ENCODE assay signal across 31 cellular contexts in the genomic region with DNA sequence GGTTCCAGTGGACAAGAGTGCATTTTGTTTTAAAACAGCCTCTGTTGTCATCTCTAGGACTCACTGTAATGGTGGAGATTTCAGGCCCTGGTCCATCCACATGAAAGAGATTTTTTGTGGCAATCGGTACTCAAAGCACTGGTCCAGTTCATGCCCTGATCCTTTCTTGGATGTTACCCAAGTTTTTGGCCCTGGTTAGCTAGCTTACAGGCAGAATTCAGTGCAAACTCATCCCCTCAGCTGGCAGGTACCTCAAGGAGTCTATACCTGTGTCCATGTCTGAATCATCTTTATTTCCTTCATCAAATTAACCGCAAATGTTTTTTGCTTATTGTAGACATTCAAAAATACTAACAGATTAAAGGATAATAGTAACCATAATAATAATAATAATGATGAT.
"Had no signal": no experiment of that assay in that cellular context is flagged by ENCODE, and none has a peak within 500 bp of the region (broad histone marks: within the 10 kb centered on the region; RNA-seq: fewer than 3 reads in every experiment).

No MANE protein-coding gene starts in this region.

- H3K36me3 ChIP-seq: adrenal gland, esophagus muscularis mucosa, gastroesophageal sphincter had no signal

- H3K27ac ChIP-seq: adrenal gland, body of pancreas, esophagus muscularis mucosa, gastroesophageal sphincter had no signal

- H3K27ac Mint-ChIP-seq: activated CD4-positive, alpha-beta memory T cell treated with anti-CD3 and anti-CD28 coated beads for 36 hours; activated CD4-positive, alpha-beta T cell treated with anti-CD3 and anti-CD28 coated beads for 36 hours; activated CD4-positive, alpha-beta T cell treated with anti-CD3 and anti-CD28 coated beads, Interleukin-2, amount 10 ng/mL, durations not matched to agents 24 days and 14 days; activated CD8-positive, alpha-beta memory T cell treated with anti-CD3 and anti-CD28 coated beads, Interleukin-2, amount 10 ng/mL, durations not matched to agents 7 days and 5 days; activated CD8-positive, alpha-beta T cell treated with anti-CD3 and anti-CD28 coated beads, Interleukin-2, amount 10 ng/mL, durations not matched to agents 7 days and 5 days; activated naive CD4-positive, alpha-beta T cell treated with anti-CD3 and anti-CD28 coated beads for 36 hours; activated naive CD4-positive, alpha-beta T cell treated with anti-CD3 and anti-CD28 coated beads, Interleukin-2, amount 50 U/mL, for 24 hours; activated naive CD8-positive, alpha-beta T cell treated with anti-CD3 and anti-CD28 coated beads for 36 hours; activated naive CD8-positive, alpha-beta T cell treated with anti-CD3 and anti-CD28 coated beads, Interleukin-2, amount 50 U/mL, for 24 hours; activated T-helper 1 cell treated with anti-CD3 and anti-CD28 coated beads, Interleukin-12 subunit alpha, Interleukin-12 subunit beta, Interleukin-2, Interleukin-4 antibody, amounts not matched to agents 30 ng/mL and 10 ng/mL and 1 ng/mL, durations not matched to agents 14 hours and 24 hours and 36 hours; activated T-helper 2 cell treated with anti-CD3 and anti-CD28 coated beads, Interferon-gamma antibody, Interleukin-2, Interleukin-4, amounts not matched to agents 10 μg/mL and 5 μg/mL and 100 μg/mL, durations not matched to agents 14 hours and 24 hours and 36 hours; effector memory CD8-positive, alpha-beta T cell had no signal

- ATAC-seq: activated CD4-positive, alpha-beta T cell treated with anti-CD3 and anti-CD28 coated beads for 36 hours; activated CD8-positive, alpha-beta memory T cell treated with anti-CD3 and anti-CD28 coated beads, Interleukin-2, amount 10 ng/mL, durations not matched to agents 7 days and 5 days; activated CD8-positive, alpha-beta T cell treated with anti-CD3 and anti-CD28 coated beads, Interleukin-2, amount 10 ng/mL, durations not matched to agents 7 days and 5 days; activated naive CD8-positive, alpha-beta T cell treated with anti-CD3 and anti-CD28 coated beads, Interleukin-2, amount 50 U/mL, for 24 hours; body of pancreas; effector memory CD8-positive, alpha-beta T cell; gastroesophageal sphincter had no signal

- H3K4me3 ChIP-seq: adrenal gland, body of pancreas, esophagus muscularis mucosa, gastroesophageal sphincter had no signal

- H3K4me1 ChIP-seq: adrenal gland, body of pancreas, esophagus muscularis mucosa, gastroesophageal sphincter had no signal

- H3K27me3 Mint-ChIP-seq: activated CD4-positive, alpha-beta memory T cell treated with anti-CD3 and anti-CD28 coated beads for 36 hours; activated CD4-positive, alpha-beta T cell treated with anti-CD3 and anti-CD28 coated beads for 36 hours; activated naive CD4-positive, alpha-beta T cell treated with anti-CD3 and anti-CD28 coated beads, Interleukin-2, amount 50 U/mL, for 24 hours; activated naive CD8-positive, alpha-beta T cell treated with anti-CD3 and anti-CD28 coated beads for 36 hours; activated naive CD8-positive, alpha-beta T cell treated with anti-CD3 and anti-CD28 coated beads, Interleukin-2, amount 50 U/mL, for 24 hours had no signal

- H3K4me1 Mint-ChIP-seq: activated naive CD4-positive, alpha-beta T cell treated with anti-CD3 and anti-CD28 coated beads, Interleukin-2, amount 50 U/mL, for 24 hours had no signal

- H3K27me3 ChIP-seq: adrenal gland, body of pancreas, esophagus muscularis mucosa, gastroesophageal sphincter had no signal

- H3K36me3 Mint-ChIP-seq: activated CD4-positive, alpha-beta memory T cell treated with anti-CD3 and anti-CD28 coated beads for 36 hours; activated CD8-positive, alpha-beta memory T cell treated with anti-CD3 and anti-CD28 coated beads, Interleukin-2, amount 10 ng/mL, durations not matched to agents 7 days and 5 days; activated naive CD4-positive, alpha-beta T cell treated with anti-CD3 and anti-CD28 coated beads, Interleukin-2, amount 50 U/mL, for 24 hours had no signal

- H3K4me3 Mint-ChIP-seq: activated CD4-positive, alpha-beta memory T cell treated with anti-CD3 and anti-CD28 coated beads for 36 hours; activated CD4-positive, alpha-beta T cell treated with anti-CD3 and anti-CD28 coated beads for 36 hours; activated CD4-positive, alpha-beta T cell treated with anti-CD3 and anti-CD28 coated beads, Interleukin-2, amount 10 ng/mL, durations not matched to agents 24 days and 14 days; activated CD8-positive, alpha-beta memory T cell treated with anti-CD3 and anti-CD28 coated beads, Interleukin-2, amount 10 ng/mL, durations not matched to agents 7 days and 5 days; activated CD8-positive, alpha-beta T cell treated with anti-CD3 and anti-CD28 coated beads, Interleukin-2, amount 10 ng/mL, durations not matched to agents 7 days and 5 days; activated naive CD4-positive, alpha-beta T cell treated with anti-CD3 and anti-CD28 coated beads for 36 hours; activated naive CD4-positive, alpha-beta T cell treated with anti-CD3 and anti-CD28 coated beads, Interleukin-2, amount 50 U/mL, for 24 hours; activated naive CD8-positive, alpha-beta T cell treated with anti-CD3 and anti-CD28 coated beads for 36 hours; activated naive CD8-positive, alpha-beta T cell treated with anti-CD3 and anti-CD28 coated beads, Interleukin-2, amount 50 U/mL, for 24 hours; activated T-helper 1 cell treated with anti-CD3 and anti-CD28 coated beads, Interleukin-12 subunit alpha, Interleukin-12 subunit beta, Interleukin-2, Interleukin-4 antibody, amounts not matched to agents 30 ng/mL and 10 ng/mL and 1 ng/mL, durations not matched to agents 14 hours and 24 hours and 36 hours; effector memory CD8-positive, alpha-beta T cell had no signal

- DNase-seq: activated CD4-positive, alpha-beta memory T cell treated with anti-CD3 and anti-CD28 coated beads for 36 hours; activated CD4-positive, alpha-beta T cell treated with anti-CD3 and anti-CD28 coated beads for 36 hours; activated CD4-positive, alpha-beta T cell treated with anti-CD3 and anti-CD28 coated beads, Interleukin-2, amount 10 ng/mL, durations not matched to agents 24 days and 14 days; activated CD4-positive, CD25-positive, alpha-beta regulatory T cell; activated CD4-positive, CD25-positive, alpha-beta regulatory T cell treated with anti-CD3 and anti-CD28 coated beads, Interleukin-2, amount 50 U/mL, for 72 hours; activated CD8-positive, alpha-beta memory T cell treated with anti-CD3 and anti-CD28 coated beads, Interleukin-2, amount 10 ng/mL, durations not matched to agents 7 days and 5 days; activated CD8-positive, alpha-beta memory T cell treated with anti-CD3 and anti-CD28 coated beads, Interleukin-2, amount 50 U/mL, for 4 hours; activated CD8-positive, alpha-beta T cell treated with anti-CD3 and anti-CD28 coated beads, Interleukin-2, amount 10 ng/mL, durations not matched to agents 7 days and 5 days; activated effector memory CD4-positive, alpha-beta T cell treated with anti-CD3 and anti-CD28 coated beads, Interleukin-2, amount 50 U/mL, for 16 hours; activated naive CD4-positive, alpha-beta T cell treated with anti-CD3 and anti-CD28 coated beads for 36 hours; activated naive CD8-positive, alpha-beta T cell treated with anti-CD3 and anti-CD28 coated beads for 36 hours; activated naive CD8-positive, alpha-beta T cell treated with anti-CD3 and anti-CD28 coated beads, Interleukin-2, amount 50 U/mL, for 24 hours; activated T-cell treated with anti-CD3 and anti-CD28 coated beads, Interleukin-2, amount 50 U/mL, for 1 hour; activated T-cell treated with anti-CD3 and anti-CD28 coated beads, Interleukin-2, amount 50 U/mL, for 48 hours; adrenal gland; amygdala; aorta; body of pancreas; caudate nucleus; cortex of kidney; dermis blood vessel endothelial cell; effector CD4-positive, alpha-beta T cell; effector memory CD8-positive, alpha-beta T cell; erythroblast; foreskin melanocyte; T-helper 2 cell had no signal

- H3K9me3 ChIP-seq: adrenal gland, body of pancreas, esophagus muscularis mucosa, gastroesophageal sphincter had no signal

- H3K9me3 Mint-ChIP-seq: activated CD4-positive, alpha-beta memory T cell treated with anti-CD3 and anti-CD28 coated beads for 36 hours; activated naive CD4-positive, alpha-beta T cell treated with anti-CD3 and anti-CD28 coated beads for 36 hours; activated naive CD4-positive, alpha-beta T cell treated with anti-CD3 and anti-CD28 coated beads, Interleukin-2, amount 50 U/mL, for 24 hours; activated naive CD8-positive, alpha-beta T cell treated with anti-CD3 and anti-CD28 coated beads for 36 hours; activated naive CD8-positive, alpha-beta T cell treated with anti-CD3 and anti-CD28 coated beads, Interleukin-2, amount 50 U/mL, for 24 hours; activated T-helper 2 cell treated with anti-CD3 and anti-CD28 coated beads, Interferon-gamma antibody, Interleukin-2, Interleukin-4, amounts not matched to agents 10 μg/mL and 5 μg/mL and 100 μg/mL, durations not matched to agents 14 hours and 24 hours and 36 hours; effector memory CD8-positive, alpha-beta T cell had no signal
